18 cellular contexts compared by ENCODE assay signal in genomic region chr12:50196537-50196936, GRCh38. TPM values are rescaled to one million over a fixed set of nuclear protein-coding genes. Genes with fewer than 3 reads are reported as not detected.
A peak's percentile ranks its signal among the peaks of the same experiment; 100 is the strongest.
DNase-seq lines count a peak whose midpoint lies in the region; ATAC-seq and TF ChIP-seq lines count a peak whose summit lies in the region.
"Had no signal": no experiment of that assay in that cellular context is flagged by ENCODE, and none has a peak within 500 bp of the region (broad histone marks: within the 10 kb centered on the region; RNA-seq: fewer than 3 reads in every experiment).

No MANE protein-coding gene starts in this region.

- H3K4me1 ChIP-seq in PC-9 (replicated peaks; ENCODE audit: insufficient read depth), result peaks cover 30% of the 10 kb centered on the region
- H3K4me1 ChIP-seq in thyroid gland, result no peaks in the 10 kb centered on the region

- H3K4me3 ChIP-seq in PC-9 (no peak overlapping the region), thyroid gland (replicated peaks in 1 of 3) (no peak overlapping the region)
- H3K4me3 ChIP-seq: tibial artery had no signal

- H3K9me3 ChIP-seq in PC-9 (ENCODE audit: insufficient read depth, low read depth) (no peaks in the 10 kb centered on the region), thyroid gland (no peaks in the 10 kb centered on the region)
- H3K9me3 ChIP-seq: tibial artery had no signal

- H3K4me1 Mint-ChIP-seq in activated naive CD4-positive, alpha-beta T cell treated with anti-CD3 and anti-CD28 coated beads, Interleukin-2, amount 10 ng/mL, durations not matched to agents 7 days and 5 days, result no peaks in the 10 kb centered on the region
- no peaks in the 10 kb centered on the region for H3K4me1 Mint-ChIP-seq in memory B cell
- H3K4me1 Mint-ChIP-seq: stimulated activated naive B cell treated with anti-CD40 and anti-IgM and Interleukin-4, amounts not matched to agents 10 μg/mL and 1 μg/mL and 100 μg/mL, for 72 hours had no signal

- H3K27ac ChIP-seq in PC-9 (peak overlapping the region; percentile 32; the same call in 1 of the 2 replicates), thyroid gland (no peak overlapping the region)

- peaks cover 13% of the 10 kb centered on the region for H3K36me3 Mint-ChIP-seq in activated naive CD4-positive, alpha-beta T cell treated with anti-CD3 and anti-CD28 coated beads, Interleukin-2, amount 10 ng/mL, durations not matched to agents 7 days and 5 days
- H3K36me3 Mint-ChIP-seq in memory B cell, result peaks cover 8% of the 10 kb centered on the region

- no peaks in the 10 kb centered on the region for H3K9me3 Mint-ChIP-seq in activated naive CD4-positive, alpha-beta T cell treated with anti-CD3 and anti-CD28 coated beads, Interleukin-2, amount 10 ng/mL, durations not matched to agents 7 days and 5 days
- H3K9me3 Mint-ChIP-seq in memory B cell, result no peaks in the 10 kb centered on the region
- H3K9me3 Mint-ChIP-seq: activated naive CD4-positive, alpha-beta T cell treated with anti-CD3 and anti-CD28 coated beads for 36 hours; CD8-positive, alpha-beta T cell; stimulated activated naive B cell treated with anti-CD40 and anti-IgM and Interleukin-4, amounts not matched to agents 10 μg/mL and 1 μg/mL and 100 μg/mL, for 72 hours had no signal

- POLR2A ChIA-PET in PC-9 (lab: Charles Lee; ENCODE audit: unreplicated experiment), result interaction anchor here (0.6 kb wide), 1 partner anchor 16 kb away, joined by 5 read pairs; no protein-coding TSS in a partner anchor

- TF ChIP-seq POLR2A in thyroid gland (IDR thresholded peaks at IDR 0.05), result no peak

- H3K36me3 ChIP-seq in PC-9 (ENCODE audit: low read depth), result peaks cover 21% of the 10 kb centered on the region
- H3K36me3 ChIP-seq in thyroid gland, result peaks cover 0 to 23% of the 10 kb centered on the region in 2 donors

- H3K27me3 ChIP-seq in PC-9 (ENCODE audit: insufficient read depth, low read depth), result no peaks in the 10 kb centered on the region
- H3K27me3 ChIP-seq in thyroid gland, result no peaks in the 10 kb centered on the region
- H3K27me3 ChIP-seq: tibial artery had no signal

- CTCF ChIA-PET in activated naive CD4-positive, alpha-beta T cell treated with anti-CD3 and anti-CD28 coated beads, Interleukin-2, amount 10 ng/mL, durations not matched to agents 7 days and 5 days (lab: Charles Lee), result interaction anchor here (1.0 to 1.6 kb wide), 3 partner anchors 16 to 118 kb away, joined by 3 to 4 read pairs (median 4); no protein-coding TSS in a partner anchor
- CTCF ChIA-PET in PC-9 (lab: Charles Lee), result no interaction called here

- H3K4me2 ChIP-seq in PC-9, result no peak overlapping the region

- H3F3A ChIP-seq in PC-9 (ENCODE audit: insufficient read depth, low read depth), result peaks cover 41% of the 10 kb centered on the region

- H4K20me1 ChIP-seq in PC-9 (ENCODE audit: insufficient read depth), result no peaks in the 10 kb centered on the region

- H3K4me3 Mint-ChIP-seq in activated naive CD4-positive, alpha-beta T cell treated with anti-CD3 and anti-CD28 coated beads, Interleukin-2, amount 10 ng/mL, durations not matched to agents 7 days and 5 days, result no peak overlapping the region
- H3K4me3 Mint-ChIP-seq in memory B cell, result no peak overlapping the region
- H3K4me3 Mint-ChIP-seq: activated naive CD4-positive, alpha-beta T cell treated with anti-CD3 and anti-CD28 coated beads for 36 hours; CD8-positive, alpha-beta T cell; stimulated activated naive B cell treated with anti-CD40 and anti-IgM and Interleukin-4, amounts not matched to agents 10 μg/mL and 1 μg/mL and 100 μg/mL, for 72 hours had no signal

- TF ChIP-seq CTCF in PC-9 (conservative IDR thresholded peaks at IDR 0.05) (no peak), thyroid gland (IDR thresholded peaks at IDR 0.05) (no peak)

- no peak for DNase-seq in activated naive CD4-positive, alpha-beta T cell treated with anti-CD3 and anti-CD28 coated beads, Interleukin-2, amount 10 ng/mL, durations not matched to agents 7 days and 5 days
- no peak for DNase-seq in activated naive CD4-positive, alpha-beta T cell treated with anti-CD3 and anti-CD28 coated beads, Interleukin-2, amount 50 U/mL, for 16 hours
- DNase-seq in PC-9 (no peak), memory B cell (ENCODE audit: low spot score in 2 of 2) (no peak), thyroid gland (no peak), hippocampal formation (lab: John Stamatoyannopoulos, UW) (no peak), DMS 273 treated with DMSO at 0.1 percent for 48 hours (lab: John Stamatoyannopoulos, UW) (no peak), DMS53 (lab: John Stamatoyannopoulos, UW) (no peak)
- DNase-seq: activated CD4-positive, alpha-beta T cell treated with anti-CD3 and anti-CD28 coated beads for 48 hours; activated naive CD4-positive, alpha-beta T cell treated with anti-CD3 and anti-CD28 coated beads for 36 hours; CD8-positive, alpha-beta T cell; EL; foreskin melanocyte; KBM-7; RPMI8226; stimulated activated naive B cell treated with anti-CD40 and anti-IgM and Interleukin-4, amounts not matched to agents 10 μg/mL and 1 μg/mL and 100 μg/mL, for 72 hours; SW 1271; tibial artery had no signal

- no TSS peak for BruUV-seq in PC-9 (replicated peaks; lab: Mats Ljungman, UMichigan)

- H3K9me2 ChIP-seq in PC-9 (ENCODE audit: insufficient read depth), result no peaks in the 10 kb centered on the region

- ATAC-seq in memory B cell (ENCODE audit: low read depth), result no peak
- ATAC-seq: CD8-positive, alpha-beta T cell; stimulated activated naive B cell treated with anti-CD40 and anti-IgM and Interleukin-4, amounts not matched to agents 10 μg/mL and 1 μg/mL and 100 μg/mL, for 72 hours had no signal

- 81 to 85% methylated on average over 4 of the region's 4 CpGs for WGBS in thyroid gland, 2 donors

- no peak overlapping the region for H2AFZ ChIP-seq in PC-9

- peaks cover 3% of the 10 kb centered on the region; the same call in 1 of the 2 replicates for H3K79me2 ChIP-seq in PC-9 (ENCODE audit: low read depth)

- intact Hi-C loops in PC-9 (cut with micrococcal nuclease; ENCODE audit: unreplicated experiment) (no loop called here), thyroid gland (cut with DNase I) (no loop called here)

- H3K27me3 Mint-ChIP-seq in activated naive CD4-positive, alpha-beta T cell treated with anti-CD3 and anti-CD28 coated beads, Interleukin-2, amount 10 ng/mL, durations not matched to agents 7 days and 5 days, result no peaks in the 10 kb centered on the region
- no peaks in the 10 kb centered on the region for H3K27me3 Mint-ChIP-seq in memory B cell
- H3K27me3 Mint-ChIP-seq: stimulated activated naive B cell treated with anti-CD40 and anti-IgM and Interleukin-4, amounts not matched to agents 10 μg/mL and 1 μg/mL and 100 μg/mL, for 72 hours had no signal

- peak overlapping the region; percentile 33 for H3K27ac Mint-ChIP-seq in activated naive CD4-positive, alpha-beta T cell treated with anti-CD3 and anti-CD28 coated beads, Interleukin-2, amount 10 ng/mL, durations not matched to agents 7 days and 5 days
- peak overlapping the region; percentile 24 for H3K27ac Mint-ChIP-seq in memory B cell
- H3K27ac Mint-ChIP-seq: activated naive CD4-positive, alpha-beta T cell treated with anti-CD3 and anti-CD28 coated beads for 36 hours; CD8-positive, alpha-beta T cell; stimulated activated naive B cell treated with anti-CD40 and anti-IgM and Interleukin-4, amounts not matched to agents 10 μg/mL and 1 μg/mL and 100 μg/mL, for 72 hours had no signal

RNA-seq across cellular contexts. Expression of gene CERS5, which starts 29.4 kb away (rescaled TPM):
- total RNA-seq in PC-9 (2021), result 33.0 and 41.7 TPM in 2 replicates
- 10 to 100 TPM; 20.2 to 34.9 (median 29.5) TPM for total RNA-seq in thyroid gland
